19 cellular contexts compared by ENCODE assay signal in the genomic region with DNA sequence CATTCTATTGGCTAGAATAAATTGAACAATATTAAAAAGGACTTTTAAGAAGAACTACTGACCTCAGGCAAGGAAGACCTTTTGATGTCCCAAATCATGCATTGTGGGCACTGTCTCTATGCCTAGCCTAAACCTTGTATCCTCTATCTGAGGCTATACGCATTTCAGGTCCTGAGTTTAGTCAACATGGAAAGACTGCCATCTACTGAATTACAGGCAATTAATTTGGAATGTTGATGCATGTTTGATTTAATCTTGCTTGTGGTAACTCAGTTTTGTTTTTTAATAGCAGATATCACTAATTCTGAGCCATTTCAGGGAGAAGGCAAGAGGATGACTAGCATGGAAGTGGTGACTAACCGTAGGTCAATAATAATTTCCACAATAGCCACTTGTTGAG.
DNase-seq lines count a peak whose midpoint lies in the region; ATAC-seq and TF ChIP-seq lines count a peak whose summit lies in the region.
"Had no signal": no experiment of that assay in that cellular context is flagged by ENCODE, and none has a peak within 500 bp of the region (broad histone marks: within the 10 kb centered on the region; RNA-seq: fewer than 3 reads in every experiment).

No MANE protein-coding gene starts in this region.

- H3K4me3 Mint-ChIP-seq in activated CD4-positive, alpha-beta memory T cell treated with anti-CD3 and anti-CD28 coated beads, Interleukin-2, amount 10 ng/mL, durations not matched to agents 7 days and 5 days = no peak overlapping the region
- H3K4me3 Mint-ChIP-seq: CD8-positive, alpha-beta T cell had no signal

- DNase-seq in DMS53 (lab: John Stamatoyannopoulos, UW) (peak; percentile 45), DMS53 treated with DMSO at 0.1 percent for 48 hours (lab: John Stamatoyannopoulos, UW; ENCODE audit: unreplicated experiment) (no peak), LNCaP clone FGC (ENCODE audit: low read depth) (no peak), SK-MEL-5 (ENCODE audit: low read depth, low spot score) (peak; percentile 25), NCI-H82 (lab: John Stamatoyannopoulos, UW) (no peak), Right ventricle myocardium superior (no peak)
- DNase-seq in activated CD4-positive, alpha-beta memory T cell treated with anti-CD3 and anti-CD28 coated beads, Interleukin-2, amount 10 ng/mL, durations not matched to agents 7 days and 5 days = no peak
- DNase-seq: CD8-positive, alpha-beta T cell; KG1; NCI-H1436; NCI-H2081; NCI-H510A; NCI-H748 treated with DMSO at 0.1 percent for 48 hours; OCI-M1; RPMI8226; SIG-M5; T-helper 1 cell had no signal

- H3K79me2 ChIP-seq in neural cell (replicated peaks; ENCODE audit: insufficient read depth, low read length) = no peaks in the 10 kb centered on the region

- no peaks in the 10 kb centered on the region for H4K20me1 ChIP-seq in neural cell (ENCODE audit: insufficient read depth)
- H4K20me1 ChIP-seq: BLaER1 had no signal

- H3K9me2 ChIP-seq in neural cell (ENCODE audit: insufficient read depth, low read length) = no peaks in the 10 kb centered on the region

- no peak for TF ChIP-seq EP300 in neural cell (conservative IDR thresholded peaks at IDR 0.05; ENCODE audit: poor library complexity, severe bottlenecking)

- peaks cover 16% of the 10 kb centered on the region for H3K9me3 Mint-ChIP-seq in activated CD4-positive, alpha-beta memory T cell treated with anti-CD3 and anti-CD28 coated beads, Interleukin-2, amount 10 ng/mL, durations not matched to agents 7 days and 5 days

- H3K27me3 ChIP-seq in neural cell (ENCODE audit: insufficient read depth, low read depth, low read length) = no peaks in the 10 kb centered on the region
- H3K27me3 ChIP-seq: BLaER1 had no signal

- no peak for ATAC-seq in Right ventricle myocardium superior (ENCODE audit: poor library complexity)
- ATAC-seq: CD8-positive, alpha-beta T cell had no signal

- no peak overlapping the region for H3K4me2 ChIP-seq in neural cell (ENCODE audit: low read length)
- H3K4me2 ChIP-seq: BLaER1 had no signal

- TF ChIP-seq CTCF in LNCaP clone FGC (IDR thresholded peaks at IDR 0.05; ENCODE audit: control insufficient read depth, extremely low read depth, insufficient read depth) (peak; percentile 33), neural cell (IDR thresholded peaks at IDR 0.05; ENCODE audit: poor library complexity, severe bottlenecking) (no peak)

- in situ Hi-C loops in SK-MEL-5 (cut with HindIII; ENCODE audit: low pct_unique_long_range_greater_than_20kb, low sequenced_read_pairs) = no loop called here

- H3K36me3 Mint-ChIP-seq in activated CD4-positive, alpha-beta memory T cell treated with anti-CD3 and anti-CD28 coated beads, Interleukin-2, amount 10 ng/mL, durations not matched to agents 7 days and 5 days (ENCODE audit: low read depth) = no peaks in the 10 kb centered on the region
- H3K36me3 Mint-ChIP-seq: CD8-positive, alpha-beta T cell had no signal

- no peaks in the 10 kb centered on the region for H3K36me3 ChIP-seq in neural cell (ENCODE audit: insufficient read depth, low read length)
- H3K36me3 ChIP-seq: BLaER1 had no signal

- no peaks in the 10 kb centered on the region for H3K9me3 ChIP-seq in neural cell (ENCODE audit: low read length)
- H3K9me3 ChIP-seq: BLaER1 had no signal

- intact Hi-C loops in Right ventricle myocardium superior (cut with DNase I) = no loop called here

- no peaks in the 10 kb centered on the region for H3F3A ChIP-seq in neural cell (ENCODE audit: insufficient read depth, low read length, poor library complexity, severe bottlenecking)

- no peak overlapping the region for H2AFZ ChIP-seq in neural cell (ENCODE audit: low read depth, low read length)

- no peak overlapping the region for H3K27ac ChIP-seq in neural cell (ENCODE audit: low read length)
- H3K27ac ChIP-seq: BLaER1 had no signal

- no peaks in the 10 kb centered on the region for H3K27me3 Mint-ChIP-seq in activated CD4-positive, alpha-beta memory T cell treated with anti-CD3 and anti-CD28 coated beads, Interleukin-2, amount 10 ng/mL, durations not matched to agents 7 days and 5 days

- no peak overlapping the region for H3K9ac ChIP-seq in neural cell (ENCODE audit: low read length)
- H3K9ac ChIP-seq: BLaER1 had no signal

- POLR2A ChIA-PET in activated CD4-positive, alpha-beta memory T cell treated with anti-CD3 and anti-CD28 coated beads, Interleukin-2, amount 10 ng/mL, durations not matched to agents 7 days and 5 days (lab: Charles Lee) = no interaction called here

- no peak overlapping the region for H3K4me3 ChIP-seq in LNCaP clone FGC (ENCODE audit: low read depth, low read length)
- no peak overlapping the region for H3K4me3 ChIP-seq in neural cell (ENCODE audit: low read length)
- H3K4me3 ChIP-seq: BLaER1 had no signal

- H3K27ac Mint-ChIP-seq in activated CD4-positive, alpha-beta memory T cell treated with anti-CD3 and anti-CD28 coated beads, Interleukin-2, amount 10 ng/mL, durations not matched to agents 7 days and 5 days = no peak overlapping the region
- H3K27ac Mint-ChIP-seq: CD8-positive, alpha-beta T cell had no signal

- CTCF ChIA-PET in activated CD4-positive, alpha-beta memory T cell treated with anti-CD3 and anti-CD28 coated beads, Interleukin-2, amount 10 ng/mL, durations not matched to agents 7 days and 5 days (lab: Charles Lee) = no interaction called here

- H3K4me1 Mint-ChIP-seq in activated CD4-positive, alpha-beta memory T cell treated with anti-CD3 and anti-CD28 coated beads, Interleukin-2, amount 10 ng/mL, durations not matched to agents 7 days and 5 days = no peaks in the 10 kb centered on the region

- peak; percentile 34 for TF ChIP-seq RAD21 in neural cell (conservative IDR thresholded peaks at IDR 0.05)

TF ChIP-seq in neural cell, 6 proteins besides CTCF, POLR2A, EP300 and RAD21:
- no peak for TF ChIP-seq TAF1 (IDR thresholded peaks at IDR 0.05; ENCODE audit: low read depth)
- TF ChIP-seq SMC3 (conservative IDR thresholded peaks at IDR 0.05; ENCODE audit: poor library complexity) = peak; percentile 32

Comparison
In these comparisons a context has a peak if more than half of its experiments do, and no peak if none do; other contexts are left out.
1. DNase-seq: peak in DMS53 (single experiment) and SK-MEL-5 (single experiment); none in DMS53 treated with DMSO at 0.1 percent for 48 hours (single experiment), LNCaP clone FGC (single experiment), NCI-H82 (single experiment), Right ventricle myocardium superior (single experiment) and activated CD4-positive, alpha-beta memory T cell treated with anti-CD3 and anti-CD28 coated beads, Interleukin-2, amount 10 ng/mL, durations not matched to agents 7 days and 5 days (single experiment).